Comparison of ENCODE assay signal across 15 cellular contexts in the genomic region with DNA sequence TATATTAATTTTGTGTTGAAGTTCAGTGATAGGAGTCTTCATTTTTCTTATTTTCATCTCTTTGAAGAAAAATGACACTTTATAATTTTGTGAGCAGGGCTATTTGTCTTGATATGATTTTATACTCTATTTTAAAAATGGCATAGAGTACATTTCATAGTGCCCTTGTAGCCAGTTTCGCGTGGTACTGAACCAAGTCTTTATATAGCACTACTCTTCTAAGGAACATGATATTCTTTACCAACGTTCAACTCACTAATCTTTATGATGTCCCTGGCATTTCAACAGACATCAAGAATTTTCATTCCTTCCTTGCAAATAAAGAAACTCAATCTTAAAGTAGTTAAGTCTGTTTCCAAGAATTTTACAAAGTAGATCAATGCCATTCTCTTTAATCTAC.
"Had no signal": no experiment of that assay in that cellular context is flagged by ENCODE, and none has a peak within 500 bp of the region (broad histone marks: within the 10 kb centered on the region; RNA-seq: fewer than 3 reads in every experiment).

No MANE protein-coding gene starts in this region.

- H3K27me3 Mint-ChIP-seq: activated CD4-positive, alpha-beta T cell treated with anti-CD3 and anti-CD28 coated beads, Interleukin-2, amount 10 ng/mL, durations not matched to agents 7 days and 5 days; central memory CD8-positive, alpha-beta T cell; naive B cell; T-helper 17 cell had no signal

- H3K27ac ChIP-seq: coronary artery, left lung, pancreas, tibial artery had no signal

- H3K27ac Mint-ChIP-seq: activated CD4-positive, alpha-beta T cell treated with anti-CD3 and anti-CD28 coated beads, Interleukin-2, amount 10 ng/mL, durations not matched to agents 7 days and 5 days; activated naive CD4-positive, alpha-beta T cell treated with anti-CD3 and anti-CD28 coated beads, Interleukin-2, amount 10 ng/mL, durations not matched to agents 7 days and 5 days; activated naive CD8-positive, alpha-beta T cell treated with anti-CD3 and anti-CD28 coated beads, Interleukin-2, amount 50 U/mL, for 24 hours; brain; naive B cell; T-helper 17 cell had no signal

- H3K4me1 ChIP-seq: left lung, pancreas, tibial artery had no signal

- H3K4me1 Mint-ChIP-seq: brain; central memory CD8-positive, alpha-beta T cell; naive B cell had no signal

- H3K4me3 ChIP-seq: coronary artery, left lung, mucosa of descending colon, pancreas, tibial artery had no signal

- H3K27me3 ChIP-seq: left lung, pancreas, tibial artery had no signal

- H3K4me3 Mint-ChIP-seq: activated CD4-positive, alpha-beta T cell treated with anti-CD3 and anti-CD28 coated beads, Interleukin-2, amount 10 ng/mL, durations not matched to agents 7 days and 5 days; activated naive CD4-positive, alpha-beta T cell treated with anti-CD3 and anti-CD28 coated beads, Interleukin-2, amount 10 ng/mL, durations not matched to agents 7 days and 5 days; activated naive CD8-positive, alpha-beta T cell treated with anti-CD3 and anti-CD28 coated beads, Interleukin-2, amount 50 U/mL, for 24 hours; brain; central memory CD8-positive, alpha-beta T cell; naive B cell; neural crest cell; T-helper 17 cell had no signal

- ATAC-seq: activated CD4-positive, CD25-positive, alpha-beta regulatory T cell treated with anti-CD3 and anti-CD28 coated beads, Interleukin-2, amount 50 U/mL, for 24 hours; activated naive CD8-positive, alpha-beta T cell treated with anti-CD3 and anti-CD28 coated beads, Interleukin-2, amount 50 U/mL, for 24 hours had no signal

- H3K9me3 ChIP-seq: left lung, mucosa of descending colon, pancreas, tibial artery had no signal

- H3K36me3 ChIP-seq: left lung, pancreas, tibial artery had no signal

- DNase-seq: kidney had no signal

- H3K36me3 Mint-ChIP-seq: activated naive CD4-positive, alpha-beta T cell treated with anti-CD3 and anti-CD28 coated beads, Interleukin-2, amount 10 ng/mL, durations not matched to agents 7 days and 5 days; brain; naive B cell had no signal

- H3K9me3 Mint-ChIP-seq: central memory CD8-positive, alpha-beta T cell had no signal
